8 cellular contexts compared by ENCODE assay signal in the genomic region with DNA sequence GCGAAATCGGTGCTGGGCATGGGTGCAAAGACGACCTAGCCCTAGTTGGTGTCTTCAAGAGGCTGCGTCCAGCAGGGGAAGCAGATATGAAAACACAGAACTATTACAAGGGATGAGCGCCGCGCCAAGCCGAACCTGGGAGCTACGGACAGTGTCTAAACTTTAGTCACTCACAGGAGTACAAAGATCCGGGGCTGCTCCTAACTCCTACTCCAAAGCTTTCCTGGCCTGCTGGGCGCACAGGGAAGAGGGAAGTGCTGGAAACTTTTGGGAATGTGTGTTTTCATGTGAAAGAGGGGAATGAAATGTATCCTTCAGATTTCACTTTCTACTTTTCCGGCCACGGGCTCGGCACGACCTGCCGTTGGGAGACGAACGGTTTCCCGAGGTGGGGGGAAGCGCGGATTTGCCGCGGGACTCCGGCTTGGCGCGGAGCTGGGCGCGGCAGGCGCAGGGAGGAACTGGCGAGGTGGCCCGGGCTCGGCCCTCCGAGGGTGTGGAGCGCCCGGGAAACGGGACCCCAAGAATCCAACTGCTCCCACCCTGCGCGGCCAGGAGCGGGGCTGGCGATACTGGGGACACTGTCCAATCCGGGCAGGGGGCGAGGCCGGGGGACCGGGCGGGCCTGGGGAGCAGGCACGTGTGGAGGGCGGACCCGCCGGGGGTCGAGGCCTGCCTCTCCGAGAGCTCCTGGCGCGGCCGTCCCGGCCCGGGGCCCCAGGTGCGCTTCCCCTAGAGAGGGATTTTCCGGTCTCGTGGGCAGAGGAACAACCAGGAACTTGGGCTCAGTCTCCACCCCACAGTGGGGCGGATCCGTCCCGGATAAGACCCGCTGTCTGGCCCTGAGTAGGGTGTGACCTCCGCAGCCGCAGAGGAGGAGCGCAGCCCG. TPM values are rescaled to one million over a fixed set of nuclear protein-coding genes. Genes with fewer than 3 reads are reported as not detected.
DNase-seq lines count a peak whose midpoint lies in the region; ATAC-seq and TF ChIP-seq lines count a peak whose summit lies in the region.

A gene (plus strand): TSS at position 854 of the 889 bp plus-strand sequence. CDS start 39,432 bp downstream, outside the sequence.

- H3K4me1 ChIP-seq in neutrophil (ENCODE audit: control insufficient read depth in 1 of 2, insufficient read depth in 1 of 2, low read depth in 1 of 2, low read length in 1 of 2) = peaks cover 56 to 61% of the 10 kb centered on the region in 2 experiments
- H3K4me1 ChIP-seq in thoracic aorta (ENCODE audit: control insufficient read depth in 1 of 2, low read depth in 2 of 2) = peaks cover 12 to 32% of the 10 kb centered on the region in 2 donors

- ATAC-seq in GM19438 (IDR thresholded peaks at IDR 0.05; ENCODE audit: low read depth, unreplicated experiment) (peak; percentile 84), HG03565 (IDR thresholded peaks at IDR 0.05; ENCODE audit: unreplicated experiment) (peak; percentile 83), thoracic aorta (ENCODE audit: insufficient number of reproducible peaks, low FRiP score, low read depth) (peak; percentile 56)

- peak; percentile 26 for TF ChIP-seq CTCF in foreskin fibroblast (IDR thresholded peaks at IDR 0.05; ENCODE audit: low read depth, low read length)
- TF ChIP-seq CTCF in neutrophil (IDR thresholded peaks at IDR 0.05) = no peak
- no peak for TF ChIP-seq CTCF in thoracic aorta (IDR thresholded peaks at IDR 0.05)

- H3K4me3 ChIP-seq in foreskin fibroblast (ENCODE audit: low read depth in 1 of 2, low read length in 2 of 2) = peak within 1 kb of the TSS; percentile 60 to 83
- H3K4me3 ChIP-seq in neutrophil (ENCODE audit: low read depth in 1 of 2, low read length in 1 of 2) = peak within 1 kb of the TSS; percentile 68 to 87
- peak within 1 kb of the TSS; percentile 83 for H3K4me3 ChIP-seq in thoracic aorta

- H3K27me3 ChIP-seq in neutrophil = no peaks in the 10 kb centered on the region
- H3K27me3 ChIP-seq in thoracic aorta (replicated peaks; ENCODE audit: insufficient read depth) = no peaks in the 10 kb centered on the region

- DNase-seq in COLO829 (ENCODE audit: low spot score) (peak; percentile 77), RKO (ENCODE audit: low spot score) (peak; percentile 88), foreskin fibroblast (peak; percentile 77 to 90), thoracic aorta (ENCODE audit: low spot score) (peak; percentile 38)
- DNase-seq in activated effector memory CD4-positive, alpha-beta T cell treated with Interleukin-2 at 50 U/mL for 16 hours = peak; percentile 42

- peak within 1 kb of the TSS; percentile 81 for H3K27ac ChIP-seq in neutrophil
- peak within 1 kb of the TSS; percentile 90 to 94 for H3K27ac ChIP-seq in thoracic aorta

- no peaks in the 10 kb centered on the region for H3K36me3 ChIP-seq in neutrophil
- H3K36me3 ChIP-seq in thoracic aorta = no peaks in the 10 kb centered on the region

- H3K9me3 ChIP-seq in neutrophil (no peaks in the 10 kb centered on the region), thoracic aorta (no peaks in the 10 kb centered on the region)

RNA-seq across cellular contexts. Expression of the gene that starts here (rescaled TPM):
- total RNA-seq in thoracic aorta = 10 to 100 TPM; 62.8 to 67.8 TPM

Comparison
In these comparisons a context has a peak if more than half of its experiments do, and no peak if none do; other contexts are left out.
1. Peak in every context shown above with its lines: DNase-seq, ATAC-seq, H3K4me3 ChIP-seq and H3K27ac ChIP-seq.
2. DNase-seq: peak in every context shown above with its lines; median percentile 88 in RKO; 84 in foreskin fibroblast; 77 in COLO829; 42 in activated effector memory CD4-positive, alpha-beta T cell treated with Interleukin-2 at 50 U/mL for 16 hours; 38 in thoracic aorta.